Comparison of ENCODE assay signal across 1 cellular context in genomic region chr9:136229096-136230065, GRCh38.
TF ChIP-seq lines count a peak whose summit lies in the region.

No MANE protein-coding gene starts in this region.

TF ChIP-seq in IMR-90, 13 proteins besides CTCF, POLR2A, EP300 and RAD21:
- no peak for TF ChIP-seq RFX5 (IDR thresholded peaks at IDR 0.05; ENCODE audit: low read depth, low read length)
- no peak for TF ChIP-seq FOS (IDR thresholded peaks at IDR 0.05; ENCODE audit: low read depth, low read length)
- no peak for TF ChIP-seq CEBPB (IDR thresholded peaks at IDR 0.05; ENCODE audit: low read depth, low read length)
- TF ChIP-seq BHLHE40 (IDR thresholded peaks at IDR 0.05; ENCODE audit: low read depth, low read length), result no peak
- no peak for TF ChIP-seq ELK1 (IDR thresholded peaks at IDR 0.05; ENCODE audit: borderline replicate concordance, low read depth, low read length)
- TF ChIP-seq MXI1 (IDR thresholded peaks at IDR 0.05; ENCODE audit: borderline replicate concordance, low read depth, low read length), result no peak
- no peak for TF ChIP-seq MAZ (IDR thresholded peaks at IDR 0.05; ENCODE audit: borderline replicate concordance, low read depth, low read length)
- TF ChIP-seq USF2 (IDR thresholded peaks at IDR 0.05; ENCODE audit: low read depth, low read length), result no peak
- TF ChIP-seq RCOR1 (IDR thresholded peaks at IDR 0.05; ENCODE audit: insufficient replicate concordance, low read length), result no peak
- no peak for TF ChIP-seq SMC3 (IDR thresholded peaks at IDR 0.05; ENCODE audit: low read depth, low read length)
- TF ChIP-seq NFE2L2 (IDR thresholded peaks at IDR 0.05; ENCODE audit: low read depth, low read length), result no peak
- TF ChIP-seq MAFK (IDR thresholded peaks at IDR 0.05; ENCODE audit: low read depth, low read length), result no peak
- TF ChIP-seq CHD1 (IDR thresholded peaks at IDR 0.05; ENCODE audit: low read depth, low read length), result no peak
